In the genomic region with DNA sequence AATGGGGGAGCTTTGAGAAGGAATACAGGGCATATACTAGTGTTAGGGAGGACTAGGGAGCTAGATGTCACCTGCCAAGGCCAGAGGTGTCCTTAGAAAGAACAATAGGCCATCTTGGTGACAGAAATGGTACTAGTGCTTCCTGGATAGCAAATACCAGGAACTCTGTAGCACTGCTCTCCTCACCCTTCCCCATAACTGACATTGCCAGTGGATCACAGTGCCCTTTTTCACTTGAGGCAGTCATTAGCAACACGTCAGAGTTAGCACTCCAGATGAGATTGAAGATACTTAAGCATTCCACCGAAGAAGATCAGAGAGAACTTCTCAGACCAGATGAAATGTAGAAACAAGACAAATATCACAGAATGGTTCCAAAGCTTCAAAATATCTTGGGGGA, we compare ENCODE assay signal across 17 cellular contexts.
DNase-seq lines count a peak whose midpoint lies in the region; ATAC-seq and TF ChIP-seq lines count a peak whose summit lies in the region.
"Had no signal": no experiment of that assay in that cellular context is flagged by ENCODE, and none has a peak within 500 bp of the region (broad histone marks: within the 10 kb centered on the region; RNA-seq: fewer than 3 reads in every experiment).

No MANE protein-coding gene starts in this region.

- H3K4me3 ChIP-seq in SJCRH30 (no peak overlapping the region), mucosa of descending colon (no peak overlapping the region), stomach smooth muscle (ENCODE audit: low read length in 2 of 2) (no peak overlapping the region)
- H3K4me3 ChIP-seq: BLaER1 had no signal

- H3K27ac ChIP-seq in SJCRH30 (peak overlapping the region; percentile 45), cingulate gyrus (ENCODE audit: low read depth, low read length) (peak overlapping the region; percentile 1), stomach smooth muscle (ENCODE audit: low read length) (peak overlapping the region; percentile 60)
- H3K27ac ChIP-seq in CD4-positive, alpha-beta T cell (ENCODE audit: low read depth, low read length), result no peak overlapping the region
- H3K27ac ChIP-seq: BLaER1 had no signal

- no peaks in the 10 kb centered on the region for H3K4me1 Mint-ChIP-seq in CD4-positive, alpha-beta T cell (ENCODE audit: low read depth)
- H3K4me1 Mint-ChIP-seq: activated naive CD8-positive, alpha-beta T cell treated with anti-CD3 and anti-CD28 coated beads for 36 hours had no signal

- H3K27me3 ChIP-seq in SJCRH30 (no peaks in the 10 kb centered on the region), stomach smooth muscle (ENCODE audit: control insufficient read depth in 1 of 2, insufficient read depth in 2 of 2, low read length in 2 of 2) (no peaks in the 10 kb centered on the region)
- no peaks in the 10 kb centered on the region for H3K27me3 ChIP-seq in CD4-positive, alpha-beta T cell (ENCODE audit: control insufficient read depth, insufficient read depth, low read length)
- H3K27me3 ChIP-seq: BLaER1 had no signal

- POLR2A ChIA-PET in CD4-positive, alpha-beta T cell (lab: Charles Lee), result no interaction called here

- peak; percentile 8 for ATAC-seq in mucosa of descending colon
- no peak for ATAC-seq in CD4-positive, alpha-beta T cell (ENCODE audit: poor library complexity)
- no peak for ATAC-seq in GM19395 (IDR thresholded peaks at IDR 0.05; ENCODE audit: unreplicated experiment)
- ATAC-seq: Panc1 had no signal

- no peak for TF ChIP-seq CTCF in mucosa of descending colon (IDR thresholded peaks at IDR 0.05)
- TF ChIP-seq CTCF in CD4-positive, alpha-beta T cell (IDR thresholded peaks at IDR 0.05), result no peak

- H3K36me3 ChIP-seq in SJCRH30 (no peaks in the 10 kb centered on the region), mucosa of descending colon (ENCODE audit: low read depth) (no peaks in the 10 kb centered on the region), stomach smooth muscle (ENCODE audit: control insufficient read depth in 2 of 2, insufficient read depth in 2 of 2, low read length in 2 of 2) (no peaks in the 10 kb centered on the region)
- H3K36me3 ChIP-seq: BLaER1 had no signal

- CTCF ChIA-PET in CD4-positive, alpha-beta T cell (lab: Charles Lee), result no interaction called here

- H3K4me1 ChIP-seq in SJCRH30, result peaks cover 37% of the 10 kb centered on the region
- H3K4me1 ChIP-seq in mucosa of descending colon (ENCODE audit: low read depth), result no peaks in the 10 kb centered on the region
- peaks cover 12% of the 10 kb centered on the region for H3K4me1 ChIP-seq in stomach smooth muscle (ENCODE audit: control insufficient read depth, insufficient read depth, low read length)
- H3K4me1 ChIP-seq: BLaER1 had no signal

- H3K4me3 Mint-ChIP-seq in CD4-positive, alpha-beta T cell, result no peak overlapping the region
- H3K4me3 Mint-ChIP-seq: activated naive CD8-positive, alpha-beta T cell treated with anti-CD3 and anti-CD28 coated beads for 36 hours; activated T-cell treated with anti-CD3 and anti-CD28 coated beads, Interleukin-2, amount 50 U/mL, for 24 hours; T-helper 1 cell treated with Interleukin-12 subunit alpha and Interleukin-12 subunit beta and Interleukin-4 antibody, amounts not matched to agents 30 μg/mL and 1 μg/mL, for 36 hours had no signal

- no peaks in the 10 kb centered on the region for H3K27me3 Mint-ChIP-seq in CD4-positive, alpha-beta T cell
- H3K27me3 Mint-ChIP-seq: activated naive CD8-positive, alpha-beta T cell treated with anti-CD3 and anti-CD28 coated beads for 36 hours; activated T-cell treated with anti-CD3 and anti-CD28 coated beads, Interleukin-2, amount 50 U/mL, for 24 hours had no signal

- DNase-seq in SJCRH30 (no peak), mucosa of descending colon (no peak), hippocampal formation (lab: John Stamatoyannopoulos, UW) (no peak)
- no peak for DNase-seq in activated CD4-positive, CD25-positive, alpha-beta regulatory T cell treated with anti-CD3 and anti-CD28 coated beads, Interleukin-2, amount 50 U/mL, for 72 hours
- no peak for DNase-seq in CD4-positive, alpha-beta T cell
- DNase-seq: activated CD4-positive, alpha-beta T cell treated with anti-CD3 and anti-CD28 coated beads for 48 hours; activated naive CD8-positive, alpha-beta T cell treated with anti-CD3 and anti-CD28 coated beads for 36 hours; activated T-cell treated with anti-CD3 and anti-CD28 coated beads, Interleukin-2, amount 50 U/mL, for 24 hours; left ventricle myocardium superior; NCI-H1930; NCI-H526 treated with DMSO at 0.1 percent for 48 hours had no signal

- H3K9me3 ChIP-seq in SJCRH30 (replicated peaks), result no peaks in the 10 kb centered on the region
- H3K9me3 ChIP-seq in mucosa of descending colon, result no peaks in the 10 kb centered on the region
- H3K9me3 ChIP-seq in stomach smooth muscle (ENCODE audit: control insufficient read depth in 2 of 2, low read length in 2 of 2), result no peaks in the 10 kb centered on the region
- H3K9me3 ChIP-seq in CD4-positive, alpha-beta T cell (ENCODE audit: control insufficient read depth, low read length), result no peaks in the 10 kb centered on the region
- H3K9me3 ChIP-seq: BLaER1 had no signal

- H3K9me3 Mint-ChIP-seq in CD4-positive, alpha-beta T cell, result peaks cover 10% of the 10 kb centered on the region

- no peaks in the 10 kb centered on the region for H3K36me3 Mint-ChIP-seq in CD4-positive, alpha-beta T cell (ENCODE audit: low read depth)
- H3K36me3 Mint-ChIP-seq: activated naive CD8-positive, alpha-beta T cell treated with anti-CD3 and anti-CD28 coated beads for 36 hours had no signal

- intact Hi-C loops in mucosa of descending colon (cut with DNase I, micrococcal nuclease), result loop anchor here in 1 of 2 donors (10.0 kb wide), 1 partner anchor 103 kb away; a partner anchor contains a TSS
- intact Hi-C loops in CD4-positive, alpha-beta T cell (cut with DNase I, micrococcal nuclease), result no loop called here

- no peak overlapping the region for H3K27ac Mint-ChIP-seq in CD4-positive, alpha-beta T cell
- H3K27ac Mint-ChIP-seq: activated naive CD8-positive, alpha-beta T cell treated with anti-CD3 and anti-CD28 coated beads for 36 hours; activated T-cell treated with anti-CD3 and anti-CD28 coated beads, Interleukin-2, amount 50 U/mL, for 24 hours; T-helper 1 cell treated with Interleukin-12 subunit alpha and Interleukin-12 subunit beta and Interleukin-4 antibody, amounts not matched to agents 30 μg/mL and 1 μg/mL, for 36 hours had no signal

- no peak overlapping the region for H3K9ac ChIP-seq in stomach smooth muscle (ENCODE audit: low read length in 2 of 2)
- H3K9ac ChIP-seq: BLaER1 had no signal
